8 cellular contexts compared by ENCODE assay signal in genomic region chr2:202033317-202034248, GRCh38. TPM values are rescaled to one million over a fixed set of nuclear protein-coding genes. Genes with fewer than 3 reads are reported as not detected.
DNase-seq lines count a peak whose midpoint lies in the region; ATAC-seq, FAIRE-seq and TF ChIP-seq lines count a peak whose summit lies in the region.

TSS of gene FZD7 (plus strand) at chr2:202033855. CDS start at chr2:202034648, 793 bp downstream.

- TF ChIP-seq CTCF in A673 (conservative IDR thresholded peaks at IDR 0.05; ENCODE audit: low read depth, low read length) (peak; percentile 28), choroid plexus epithelial cell (conservative IDR thresholded peaks at IDR 0.05; ENCODE audit: low read depth, low read length) (peak; percentile 41)

- CTCF ChIA-PET in A673 (lab: Charles Lee): no interaction called here
- CTCF ChIA-PET in activated CD4-positive, alpha-beta T cell treated with anti-CD3 and anti-CD28 coated beads for 36 hours (lab: Charles Lee): no interaction called here

- H3K36me3 ChIP-seq in A673 (ENCODE audit: insufficient read depth, low read length, poor library complexity, severe bottlenecking): no peaks in the 10 kb centered on the region

- DNase-seq in A673 (ENCODE audit: low spot score): peak; percentile 97
- peak; percentile 82 for DNase-seq in GM18507 (ENCODE audit: extremely low spot score, insufficient read length, low read depth)
- DNase-seq in NCI-H2196 treated with DMSO at 0.1 percent for 48 hours (lab: John Stamatoyannopoulos, UW; ENCODE audit: unreplicated experiment): peak; percentile 59
- peak; percentile 91 for DNase-seq in activated CD4-positive, alpha-beta T cell treated with anti-CD3 and anti-CD28 coated beads for 36 hours
- DNase-seq in choroid plexus epithelial cell (ENCODE audit: low read depth): peak; percentile 92
- DNase-seq in stimulated activated CD4-positive, alpha-beta T cell treated with anti-CD3 and anti-CD28 coated beads, Interleukin-1b, Interleukin-23, amount 100 ng/mL, for 1 hour (ENCODE audit: low read depth in 2 of 2): peak; percentile 65 to 68

- peaks cover 38% of the 10 kb centered on the region for H3K4me1 ChIP-seq in A673 (ENCODE audit: insufficient read depth, low read length, poor library complexity, severe bottlenecking)

- H3K4me3 ChIP-seq in A673 (ENCODE audit: low read depth, low read length, poor library complexity, severe bottlenecking): peak within 1 kb of the TSS; percentile 85
- H3K4me3 ChIP-seq in choroid plexus epithelial cell (ENCODE audit: low read depth, low read length): peak within 1 kb of the TSS; percentile 72

- peak; percentile 78 for FAIRE-seq in GM18507 (lab: Jason Lieb, UNC)

- ATAC-seq in HG03025 (IDR thresholded peaks at IDR 0.05; ENCODE audit: low FRiP score, unreplicated experiment): peak; percentile 73
- ATAC-seq in activated CD4-positive, alpha-beta T cell treated with anti-CD3 and anti-CD28 coated beads for 36 hours: peak; percentile 83

- peak within 1 kb of the TSS; percentile 22 for H3K27ac Mint-ChIP-seq in activated CD4-positive, alpha-beta T cell treated with anti-CD3 and anti-CD28 coated beads for 36 hours

- H3K36me3 Mint-ChIP-seq in activated CD4-positive, alpha-beta T cell treated with anti-CD3 and anti-CD28 coated beads for 36 hours (ENCODE audit: low read depth): no peaks in the 10 kb centered on the region

- H3K27me3 ChIP-seq in A673 (replicated peaks; ENCODE audit: insufficient read depth, low read depth, low read length, poor library complexity) (no peaks in the 10 kb centered on the region), layer of hippocampus (ENCODE audit: control insufficient read depth, insufficient read depth, low read length) (peaks cover 6% of the 10 kb centered on the region)

- no peaks in the 10 kb centered on the region for H3K9me3 Mint-ChIP-seq in activated CD4-positive, alpha-beta T cell treated with anti-CD3 and anti-CD28 coated beads for 36 hours (ENCODE audit: low read depth)

- H3K27me3 Mint-ChIP-seq in activated CD4-positive, alpha-beta T cell treated with anti-CD3 and anti-CD28 coated beads for 36 hours: peaks cover 21% of the 10 kb centered on the region

- no TSS peak for BruUV-seq in A673 (replicated peaks; lab: Mats Ljungman, UMichigan)

- H3K4me1 Mint-ChIP-seq in activated CD4-positive, alpha-beta T cell treated with anti-CD3 and anti-CD28 coated beads for 36 hours: peaks cover 13% of the 10 kb centered on the region

- POLR2A ChIA-PET in A673 (lab: Charles Lee; ENCODE audit: low non-redundant PET): interaction anchor here (0.6 kb wide), 1 partner anchor 107 kb away, joined by 3 read pairs; no protein-coding TSS in a partner anchor
- POLR2A ChIA-PET in activated CD4-positive, alpha-beta T cell treated with anti-CD3 and anti-CD28 coated beads for 36 hours (lab: Charles Lee): no interaction called here

- no peaks in the 10 kb centered on the region for H3K9me3 ChIP-seq in A673 (ENCODE audit: low read depth, low read length, poor library complexity, severe bottlenecking)

- H3K27ac ChIP-seq in A673 (ENCODE audit: low read depth, low read length, poor library complexity, severe bottlenecking) (peak within 1 kb of the TSS; percentile 95), layer of hippocampus (ENCODE audit: low read depth, low read length) (peak within 1 kb of the TSS; percentile 89)

- intact Hi-C loops in A673 (cut with micrococcal nuclease; ENCODE audit: unreplicated experiment): loop anchor here (2.0 to 5.0 kb wide), 2 partner anchors 151 to 237 kb away; no protein-coding TSS in a partner anchor
- intact Hi-C loops in activated CD4-positive, alpha-beta T cell treated with anti-CD3 and anti-CD28 coated beads for 36 hours (cut with DNase I, micrococcal nuclease): loop anchor here (1.0 to 10.0 kb wide), 9 partner anchors 145 to 1071 kb away; partner anchors contain the start of genes ALS2 (in 1 of the 2), NOP58 (in 1 of the 2), ORC2 (in 1 of the 2) and STRADB (in 1 of the 2)

- peak within 1 kb of the TSS; percentile 72 for H3K4me3 Mint-ChIP-seq in activated CD4-positive, alpha-beta T cell treated with anti-CD3 and anti-CD28 coated beads for 36 hours

RNA-seq across cellular contexts. Expression of gene FZD7, which starts in this region (rescaled TPM):
- 14.1 and 15.1 TPM in 2 replicates for total RNA-seq in A673 (2021)
- total RNA-seq in activated CD4-positive, alpha-beta T cell treated with anti-CD3 and anti-CD28 coated beads for 36 hours: under 1 TPM; 0.58 to 0.94 TPM

Comparison
In these comparisons a context has a peak if more than half of its experiments do, and no peak if none do; other contexts are left out.
1. Peak in every context shown above with its lines: DNase-seq, ATAC-seq, H3K4me3 ChIP-seq and H3K27ac ChIP-seq.
2. Peak in DNase-seq and ATAC-seq in activated CD4-positive, alpha-beta T cell treated with anti-CD3 and anti-CD28 coated beads for 36 hours; RNA of the gene not detected or under 1 TPM.